In genomic region chr6:51542466-51542865, GRCh38 we compare ENCODE assay signal across 15 cellular contexts.
"Had no signal": no experiment of that assay in that cellular context is flagged by ENCODE, and none has a peak within 500 bp of the region (broad histone marks: within the 10 kb centered on the region; RNA-seq: fewer than 3 reads in every experiment).

No MANE protein-coding gene starts in this region.

- H3K36me3 Mint-ChIP-seq: natural killer cell, neural progenitor cell had no signal

- DNase-seq: cortex of kidney; dorsolateral prefrontal cortex; effector CD8-positive, alpha-beta T cell; hippocampal formation; left colon; natural killer cell; ovary; right cardiac atrium; stimulated activated CD4-positive, alpha-beta T cell treated with anti-CD3 and anti-CD28 coated beads, Interleukin-2, amount 100 ng/mL, for 48 hours; stimulated activated naive CD4-positive, alpha-beta T cell treated with Interleukin-2 at 50 U/mL for 16 hours; thyroid gland; upper lobe of left lung had no signal

- H3K27ac Mint-ChIP-seq: natural killer cell, neural progenitor cell had no signal

- H3K27ac ChIP-seq: dorsolateral prefrontal cortex, neural progenitor cell, ovary, suprapubic skin, thyroid gland, upper lobe of left lung had no signal

- H3K4me3 ChIP-seq: dorsolateral prefrontal cortex, neural progenitor cell, ovary, smooth muscle cell, suprapubic skin, thyroid gland, upper lobe of left lung had no signal

- H3K36me3 ChIP-seq: neural progenitor cell, ovary, suprapubic skin, thyroid gland, upper lobe of left lung had no signal

- H3K27me3 ChIP-seq: neural progenitor cell, ovary, suprapubic skin, thyroid gland, upper lobe of left lung had no signal

- H3K4me1 ChIP-seq: neural progenitor cell, suprapubic skin, thyroid gland, upper lobe of left lung had no signal

- H3K4me1 Mint-ChIP-seq: natural killer cell had no signal

- H3K9me3 Mint-ChIP-seq: natural killer cell, neural progenitor cell had no signal

- H3K4me3 Mint-ChIP-seq: natural killer cell, neural progenitor cell had no signal

- H3K9me3 ChIP-seq: ovary, suprapubic skin, thyroid gland, upper lobe of left lung had no signal
